Comparison of ENCODE assay signal across 28 cellular contexts in the genomic region with DNA sequence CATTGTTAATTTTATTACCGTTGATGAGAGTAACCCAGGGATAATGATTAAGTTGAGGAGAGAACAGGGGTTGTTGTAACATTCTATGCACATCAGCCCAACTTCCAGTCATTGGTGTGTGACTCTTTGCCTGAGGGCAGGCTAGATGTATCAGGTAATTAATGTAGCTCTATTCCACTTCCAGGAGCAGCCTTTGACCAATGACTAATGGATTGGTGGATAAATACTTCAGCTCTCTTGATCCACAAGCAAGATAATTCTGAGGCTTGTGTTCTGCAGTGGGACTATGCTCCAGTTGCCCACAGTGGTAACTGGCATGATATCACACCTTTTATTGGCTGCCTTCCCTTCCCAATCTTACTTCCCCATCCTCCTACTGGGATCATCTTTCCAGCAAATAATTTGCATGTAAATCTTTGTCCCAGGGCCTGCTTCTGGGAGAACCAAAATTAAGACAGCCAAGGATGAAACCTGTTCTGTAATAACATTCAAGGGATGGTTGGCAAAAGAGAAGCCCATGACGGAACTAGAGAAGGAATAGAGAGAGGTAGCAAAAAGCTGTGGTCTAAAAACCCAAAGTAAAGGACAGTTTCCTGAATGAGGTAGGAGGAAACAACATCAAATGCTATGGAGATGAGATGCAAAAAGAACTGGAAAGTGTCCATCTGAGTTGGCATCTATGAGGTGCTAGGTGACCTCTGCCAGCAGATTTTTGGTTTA.
"Had no signal": no experiment of that assay in that cellular context is flagged by ENCODE, and none has a peak within 500 bp of the region (broad histone marks: within the 10 kb centered on the region; RNA-seq: fewer than 3 reads in every experiment).

No MANE protein-coding gene starts in this region.

- H3K9me3 ChIP-seq: adrenal gland, ascending aorta, esophagus squamous epithelium, gastroesophageal sphincter, mucosa of descending colon, right lobe of liver, transverse colon, uterus had no signal

- H3K27ac ChIP-seq: adrenal gland, ascending aorta, coronary artery, esophagus squamous epithelium, gastroesophageal sphincter, right lobe of liver, skin epidermis, transverse colon, uterus, VCaP had no signal

- H3K36me3 ChIP-seq: adrenal gland, ascending aorta, esophagus squamous epithelium, gastroesophageal sphincter, right lobe of liver, transverse colon, uterus had no signal

- H3K27me3 Mint-ChIP-seq: activated naive CD8-positive, alpha-beta T cell had no signal

- DNase-seq: activated CD4-positive, alpha-beta T cell treated with anti-CD3 and anti-CD28 coated beads, Interleukin-2, amount 10 ng/mL, durations not matched to agents 7 days and 5 days; activated CD8-positive, alpha-beta T cell treated with anti-CD3 and anti-CD28 coated beads, Interleukin-2, amount 10 ng/mL, durations not matched to agents 7 days and 5 days; activated naive CD4-positive, alpha-beta T cell; activated T-cell treated with anti-CD3 and anti-CD28 coated beads, Interleukin-2, amount 50 U/mL, for 24 hours; adrenal gland; esophagus squamous epithelium; head of caudate nucleus; hypothalamus; left cardiac atrium; mesenchymal stem cell; mucosa of descending colon; naive B cell; nucleus accumbens; right lobe of liver; stimulated activated CD4-positive, alpha-beta T cell treated with anti-CD3 and anti-CD28 coated beads, Interleukin-2, amount 100 ng/mL, for 24 hours; transverse colon; uterus had no signal

- H3K9me3 Mint-ChIP-seq: activated T-cell treated with anti-CD3 and anti-CD28 coated beads, Interleukin-2, amount 50 U/mL, for 24 hours; activated T-helper 2 cell treated with anti-CD3 and anti-CD28 coated beads, Interferon-gamma antibody, Interleukin-2, Interleukin-4, amounts not matched to agents 10 μg/mL and 5 μg/mL and 100 μg/mL, durations not matched to agents 14 hours and 24 hours and 36 hours; central memory CD8-positive, alpha-beta T cell; stimulated activated memory B cell treated with anti-CD40 and anti-IgM and Interleukin-4, amounts not matched to agents 10 μg/mL and 1 μg/mL and 100 μg/mL, for 72 hours; T-helper 2 cell treated with Interferon-gamma antibody and Interleukin-4, amounts not matched to agents 5 μg/mL and 100 μg/mL, for 36 hours had no signal

- H3K36me3 Mint-ChIP-seq: activated naive CD8-positive, alpha-beta T cell; naive B cell; stimulated activated memory B cell treated with anti-CD40 and anti-IgM and Interleukin-4, amounts not matched to agents 10 μg/mL and 1 μg/mL and 100 μg/mL, for 72 hours had no signal

- H3K27me3 ChIP-seq: ascending aorta, esophagus squamous epithelium, gastroesophageal sphincter, transverse colon had no signal

- H3K4me1 ChIP-seq: adrenal gland, ascending aorta, esophagus squamous epithelium, gastroesophageal sphincter, right lobe of liver, transverse colon, uterus had no signal

- H3K4me1 Mint-ChIP-seq: central memory CD8-positive, alpha-beta T cell; naive B cell; stimulated activated memory B cell treated with anti-CD40 and anti-IgM and Interleukin-4, amounts not matched to agents 10 μg/mL and 1 μg/mL and 100 μg/mL, for 72 hours had no signal

- ATAC-seq: activated CD4-positive, CD25-positive, alpha-beta regulatory T cell treated with anti-CD3 and anti-CD28 coated beads, Interleukin-2, amount 50 U/mL, for 24 hours; activated CD8-positive, alpha-beta T cell treated with anti-CD3 and anti-CD28 coated beads, Interleukin-2, amount 10 ng/mL, durations not matched to agents 7 days and 5 days; gastroesophageal sphincter; left cardiac atrium; mucosa of descending colon; right lobe of liver; stimulated activated memory B cell treated with anti-CD40 and anti-IgM and Interleukin-4, amounts not matched to agents 10 μg/mL and 1 μg/mL and 100 μg/mL, for 72 hours had no signal

- H3K4me3 Mint-ChIP-seq: activated CD4-positive, alpha-beta T cell treated with anti-CD3 and anti-CD28 coated beads, Interleukin-2, amount 10 ng/mL, durations not matched to agents 7 days and 5 days; activated CD8-positive, alpha-beta T cell treated with anti-CD3 and anti-CD28 coated beads, Interleukin-2, amount 10 ng/mL, durations not matched to agents 7 days and 5 days; activated naive CD8-positive, alpha-beta T cell; activated T-cell treated with anti-CD3 and anti-CD28 coated beads, Interleukin-2, amount 50 U/mL, for 24 hours; central memory CD8-positive, alpha-beta T cell; naive B cell; stimulated activated memory B cell treated with anti-CD40 and anti-IgM and Interleukin-4, amounts not matched to agents 10 μg/mL and 1 μg/mL and 100 μg/mL, for 72 hours; T-helper 2 cell treated with Interferon-gamma antibody and Interleukin-4, amounts not matched to agents 5 μg/mL and 100 μg/mL, for 36 hours had no signal

- H3K4me3 ChIP-seq: adrenal gland, ascending aorta, coronary artery, esophagus squamous epithelium, gastroesophageal sphincter, mucosa of descending colon, right lobe of liver, skin epidermis, transverse colon, uterus had no signal
